Comparison of ENCODE assay signal across 35 cellular contexts in the genomic region with DNA sequence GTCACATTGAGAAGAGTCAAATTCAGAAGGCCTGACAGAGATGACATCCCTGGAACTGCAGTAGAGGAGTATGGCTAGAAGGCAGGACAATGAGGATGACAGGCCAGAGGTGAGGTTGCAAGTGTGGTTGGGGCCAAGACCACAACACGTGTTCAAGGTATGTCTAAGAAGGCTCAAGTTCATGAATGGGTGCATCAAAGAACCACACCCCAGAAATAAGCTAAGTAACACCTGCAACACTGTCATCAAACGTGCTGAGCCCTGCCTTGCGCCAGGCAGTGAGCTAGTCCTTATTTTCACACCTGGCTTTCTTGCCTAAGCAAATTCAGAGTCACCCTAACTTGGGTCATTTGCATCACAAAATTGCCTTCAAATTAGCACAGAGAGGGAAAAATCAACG.
"Had no signal": no experiment of that assay in that cellular context is flagged by ENCODE, and none has a peak within 500 bp of the region (broad histone marks: within the 10 kb centered on the region; RNA-seq: fewer than 3 reads in every experiment).

No MANE protein-coding gene starts in this region.

- H2AFZ ChIP-seq: hepatocyte had no signal

- H3K27ac ChIP-seq: brain microvascular endothelial cell, esophagus squamous epithelium, gastroesophageal sphincter, heart right ventricle, hepatocyte, WERI-Rb-1 had no signal

- ATAC-seq: activated CD4-positive, alpha-beta T cell treated with anti-CD3 and anti-CD28 coated beads for 36 hours; activated CD8-positive, alpha-beta memory T cell treated with anti-CD3 and anti-CD28 coated beads, Interleukin-2, amount 10 ng/mL, durations not matched to agents 7 days and 5 days; activated CD8-positive, alpha-beta T cell treated with anti-CD3 and anti-CD28 coated beads, Interleukin-2, amount 10 ng/mL, durations not matched to agents 7 days and 5 days; activated T-cell treated with anti-CD3 and anti-CD28 coated beads, Interleukin-2, amount 50 U/mL, for 4 hours; effector memory CD8-positive, alpha-beta T cell; gastroesophageal sphincter; heart right ventricle; T-helper 17 cell had no signal

- H3K4me2 ChIP-seq: hepatocyte had no signal

- H3K9me3 ChIP-seq: esophagus squamous epithelium, gastroesophageal sphincter, heart right ventricle had no signal

- H3K79me2 ChIP-seq: hepatocyte had no signal

- H3K36me3 ChIP-seq: brain microvascular endothelial cell, esophagus squamous epithelium, gastroesophageal sphincter, heart right ventricle, WERI-Rb-1 had no signal

- H3K9me3 Mint-ChIP-seq: activated CD4-positive, alpha-beta memory T cell treated with anti-CD3 and anti-CD28 coated beads for 36 hours; activated CD4-positive, alpha-beta T cell treated with anti-CD3 and anti-CD28 coated beads, Interleukin-2, amount 10 ng/mL, durations not matched to agents 24 days and 14 days; activated naive CD4-positive, alpha-beta T cell treated with anti-CD3 and anti-CD28 coated beads for 36 hours; activated T-cell treated with anti-CD3 and anti-CD28 coated beads, Interleukin-2, amount 50 U/mL, for 4 hours; activated T-helper 1 cell treated with anti-CD3 and anti-CD28 coated beads, Interleukin-12 subunit alpha, Interleukin-12 subunit beta, Interleukin-2, Interleukin-4 antibody, amounts not matched to agents 30 ng/mL and 10 ng/mL and 1 ng/mL, durations not matched to agents 14 hours and 24 hours and 36 hours; activated T-helper 2 cell treated with anti-CD3 and anti-CD28 coated beads, Interferon-gamma antibody, Interleukin-2, Interleukin-4, amounts not matched to agents 10 μg/mL and 5 μg/mL and 100 μg/mL, durations not matched to agents 14 hours and 24 hours and 36 hours; effector memory CD8-positive, alpha-beta T cell; T-helper 2 cell treated with Interferon-gamma antibody and Interleukin-4, amounts not matched to agents 5 μg/mL and 100 μg/mL, for 36 hours had no signal

- H3K4me3 ChIP-seq: esophagus squamous epithelium, gastroesophageal sphincter, heart right ventricle, hepatocyte had no signal

- H3K4me1 Mint-ChIP-seq: activated CD4-positive, alpha-beta T cell treated with anti-CD3 and anti-CD28 coated beads for 36 hours; activated CD4-positive, alpha-beta T cell treated with anti-CD3 and anti-CD28 coated beads, Interleukin-2, amount 10 ng/mL, durations not matched to agents 24 days and 14 days; activated CD8-positive, alpha-beta memory T cell treated with anti-CD3 and anti-CD28 coated beads, Interleukin-2, amount 10 ng/mL, durations not matched to agents 7 days and 5 days; T-helper 17 cell had no signal

- DNase-seq: activated CD4-positive, alpha-beta memory T cell treated with anti-CD3 and anti-CD28 coated beads for 36 hours; activated CD4-positive, alpha-beta T cell treated with anti-CD3 and anti-CD28 coated beads for 36 hours; activated CD4-positive, alpha-beta T cell treated with anti-CD3 and anti-CD28 coated beads, Interleukin-2, amount 10 ng/mL, durations not matched to agents 24 days and 14 days; activated CD4-positive, CD25-positive, alpha-beta regulatory T cell; activated CD4-positive, CD25-positive, alpha-beta regulatory T cell treated with anti-CD3 and anti-CD28 coated beads, Interleukin-2, amount 50 U/mL, for 72 hours; activated CD8-positive, alpha-beta memory T cell treated with anti-CD3 and anti-CD28 coated beads, Interleukin-2, amount 10 ng/mL, durations not matched to agents 7 days and 5 days; activated CD8-positive, alpha-beta memory T cell treated with anti-CD3 and anti-CD28 coated beads, Interleukin-2, amount 50 U/mL, for 4 hours; activated CD8-positive, alpha-beta T cell treated with anti-CD3 and anti-CD28 coated beads, Interleukin-2, amount 10 ng/mL, durations not matched to agents 7 days and 5 days; activated effector memory CD4-positive, alpha-beta T cell treated with anti-CD3 and anti-CD28 coated beads, Interleukin-2, amount 50 U/mL, for 16 hours; activated naive CD4-positive, alpha-beta T cell treated with anti-CD3 and anti-CD28 coated beads for 36 hours; activated T-cell treated with anti-CD3 and anti-CD28 coated beads, Interleukin-2, amount 50 U/mL, for 4 hours; amniotic stem cell; anterior cingulate cortex; brain microvascular endothelial cell; caudate nucleus; cortex of kidney; dermis blood vessel endothelial cell; effector CD4-positive, alpha-beta T cell; effector memory CD8-positive, alpha-beta T cell; erythroblast; esophagus squamous epithelium; foreskin melanocyte; heart right ventricle; T-helper 1 cell; T-helper 17 cell; T1000; WERI-Rb-1 had no signal

- H3K36me3 Mint-ChIP-seq: activated CD4-positive, alpha-beta memory T cell treated with anti-CD3 and anti-CD28 coated beads for 36 hours; activated CD8-positive, alpha-beta memory T cell treated with anti-CD3 and anti-CD28 coated beads, Interleukin-2, amount 10 ng/mL, durations not matched to agents 7 days and 5 days; activated naive CD8-positive, alpha-beta T cell had no signal

- H3K27me3 ChIP-seq: brain microvascular endothelial cell had no signal

- FAIRE-seq: astrocyte, colon had no signal

- H3K27ac Mint-ChIP-seq: activated CD4-positive, alpha-beta memory T cell treated with anti-CD3 and anti-CD28 coated beads for 36 hours; activated CD4-positive, alpha-beta T cell treated with anti-CD3 and anti-CD28 coated beads for 36 hours; activated CD4-positive, alpha-beta T cell treated with anti-CD3 and anti-CD28 coated beads, Interleukin-2, amount 10 ng/mL, durations not matched to agents 24 days and 14 days; activated CD8-positive, alpha-beta memory T cell treated with anti-CD3 and anti-CD28 coated beads, Interleukin-2, amount 10 ng/mL, durations not matched to agents 7 days and 5 days; activated CD8-positive, alpha-beta T cell treated with anti-CD3 and anti-CD28 coated beads, Interleukin-2, amount 10 ng/mL, durations not matched to agents 7 days and 5 days; activated naive CD4-positive, alpha-beta T cell treated with anti-CD3 and anti-CD28 coated beads for 36 hours; activated naive CD8-positive, alpha-beta T cell; activated T-helper 1 cell treated with anti-CD3 and anti-CD28 coated beads, Interleukin-12 subunit alpha, Interleukin-12 subunit beta, Interleukin-2, Interleukin-4 antibody, amounts not matched to agents 30 ng/mL and 10 ng/mL and 1 ng/mL, durations not matched to agents 14 hours and 24 hours and 36 hours; activated T-helper 2 cell treated with anti-CD3 and anti-CD28 coated beads, Interferon-gamma antibody, Interleukin-2, Interleukin-4, amounts not matched to agents 10 μg/mL and 5 μg/mL and 100 μg/mL, durations not matched to agents 14 hours and 24 hours and 36 hours; effector memory CD8-positive, alpha-beta T cell; T-helper 17 cell; T-helper 2 cell treated with Interferon-gamma antibody and Interleukin-4, amounts not matched to agents 5 μg/mL and 100 μg/mL, for 36 hours had no signal

- H3K27me3 Mint-ChIP-seq: activated CD4-positive, alpha-beta memory T cell treated with anti-CD3 and anti-CD28 coated beads for 36 hours; activated CD4-positive, alpha-beta T cell treated with anti-CD3 and anti-CD28 coated beads, Interleukin-2, amount 10 ng/mL, durations not matched to agents 24 days and 14 days; activated CD8-positive, alpha-beta memory T cell treated with anti-CD3 and anti-CD28 coated beads, Interleukin-2, amount 10 ng/mL, durations not matched to agents 7 days and 5 days had no signal

- H3K4me3 Mint-ChIP-seq: activated CD4-positive, alpha-beta memory T cell treated with anti-CD3 and anti-CD28 coated beads for 36 hours; activated CD4-positive, alpha-beta T cell treated with anti-CD3 and anti-CD28 coated beads for 36 hours; activated CD4-positive, alpha-beta T cell treated with anti-CD3 and anti-CD28 coated beads, Interleukin-2, amount 10 ng/mL, durations not matched to agents 24 days and 14 days; activated CD8-positive, alpha-beta memory T cell treated with anti-CD3 and anti-CD28 coated beads, Interleukin-2, amount 10 ng/mL, durations not matched to agents 7 days and 5 days; activated CD8-positive, alpha-beta T cell treated with anti-CD3 and anti-CD28 coated beads, Interleukin-2, amount 10 ng/mL, durations not matched to agents 7 days and 5 days; activated naive CD4-positive, alpha-beta T cell treated with anti-CD3 and anti-CD28 coated beads for 36 hours; activated naive CD8-positive, alpha-beta T cell; activated T-cell treated with anti-CD3 and anti-CD28 coated beads, Interleukin-2, amount 50 U/mL, for 4 hours; activated T-helper 1 cell treated with anti-CD3 and anti-CD28 coated beads, Interleukin-12 subunit alpha, Interleukin-12 subunit beta, Interleukin-2, Interleukin-4 antibody, amounts not matched to agents 30 ng/mL and 10 ng/mL and 1 ng/mL, durations not matched to agents 14 hours and 24 hours and 36 hours; effector memory CD8-positive, alpha-beta T cell; T-helper 17 cell; T-helper 2 cell treated with Interferon-gamma antibody and Interleukin-4, amounts not matched to agents 5 μg/mL and 100 μg/mL, for 36 hours had no signal

- H3K4me1 ChIP-seq: esophagus squamous epithelium, gastroesophageal sphincter, heart right ventricle had no signal
